Comparison of ENCODE assay signal across 24 cellular contexts in the genomic region with DNA sequence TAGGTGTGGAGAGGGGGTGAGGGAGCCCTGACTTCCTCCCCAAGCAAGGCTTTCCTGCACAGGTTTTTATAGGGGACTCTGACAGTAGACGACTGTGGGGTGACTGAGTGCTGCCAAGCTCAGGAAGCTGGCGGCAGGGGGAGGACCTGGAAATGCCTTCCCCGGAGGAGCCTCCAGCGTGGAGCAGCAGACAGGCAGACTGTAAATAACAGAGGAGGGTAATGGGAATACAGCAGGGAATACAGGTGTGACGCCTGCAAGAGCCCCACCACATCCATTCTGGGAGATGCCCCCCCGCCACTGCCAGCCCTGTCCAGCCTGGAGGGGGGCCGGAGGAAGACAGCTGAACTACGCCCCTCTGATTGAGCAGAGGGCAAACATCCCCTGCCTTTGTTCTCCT.
DNase-seq lines count a peak whose midpoint lies in the region; ATAC-seq, FAIRE-seq and TF ChIP-seq lines count a peak whose summit lies in the region.
"Had no signal": no experiment of that assay in that cellular context is flagged by ENCODE, and none has a peak within 500 bp of the region (broad histone marks: within the 10 kb centered on the region; RNA-seq: fewer than 3 reads in every experiment).

No MANE protein-coding gene starts in this region.

- H3K4ac ChIP-seq in H1 (replicated peaks; ENCODE audit: insufficient read length, low read depth, low read length) = no peak overlapping the region

- H3K4me1 ChIP-seq in H1 (replicated peaks in 1 of 4; ENCODE audit: control insufficient read depth in 3 of 4, insufficient read depth in 4 of 4, low read length in 3 of 4) = no peaks in the 10 kb centered on the region; a peak in 1 of 7 replicates
- H3K4me1 ChIP-seq in OCI-LY7 (ENCODE audit: insufficient read depth, low read length, poor library complexity, severe bottlenecking) = no peaks in the 10 kb centered on the region
- H3K4me1 ChIP-seq: A549; BE2C; BLaER1 treated with 17β-estradiol and CSF1 and Interleukin-3, amounts not matched to agents 10 nM and 100 nM; HAP-1 had no signal

- WGBS in H1 (ENCODE audit: extremely low coverage in 1 of 2, insufficient coverage in 1 of 2, insufficient read length in 1 of 2, insufficient replicate concordance in 2 of 2, low coverage in 1 of 2, low lambda C conversion rate in 2 of 2, missing lambda C conversion rate in 1 of 2), 2 experiments = 82% methylated on average over 7 of the region's 8 CpGs; no CpG with 5 or more reads in 1 of the 2 experiments

- H3K18ac ChIP-seq in H1 (ENCODE audit: extremely low read depth, low read length) = no peak overlapping the region

- H3K36me3 ChIP-seq in H7 (replicated peaks; ENCODE audit: control insufficient read depth, insufficient read depth, low read length) = no peaks in the 10 kb centered on the region
- no peaks in the 10 kb centered on the region for H3K36me3 ChIP-seq in H1 (ENCODE audit: control insufficient read depth in 2 of 4, insufficient read depth in 4 of 4, low read length in 3 of 4)
- no peaks in the 10 kb centered on the region for H3K36me3 ChIP-seq in OCI-LY7 (ENCODE audit: insufficient read depth, low read length)
- H3K36me3 ChIP-seq: BE2C; BLaER1 treated with 17β-estradiol and CSF1 and Interleukin-3, amounts not matched to agents 10 nM and 100 nM; HAP-1 had no signal

- no peak for FAIRE-seq in H1 (lab: Jason Lieb, UNC)
- peak; percentile 5 for FAIRE-seq in urothelium cell line (lab: Jason Lieb, UNC)
- FAIRE-seq: A549, D721Med, GM12878 had no signal

- no peaks in the 10 kb centered on the region for H3K23me2 ChIP-seq in H1 (ENCODE audit: low read depth, low read length)

- H2AK5ac ChIP-seq in H1 (ENCODE audit: low read depth, low read length) = no peak overlapping the region

- no peak overlapping the region for H3K27ac Mint-ChIP-seq in natural killer cell
- H3K27ac Mint-ChIP-seq: CD4-positive, alpha-beta T cell; CD8-positive, alpha-beta memory T cell; HFFc6 had no signal

- no peak for TF ChIP-seq EP300 in H1 (IDR thresholded peaks at IDR 0.05; ENCODE audit: borderline replicate concordance in 1 of 2, low read depth in 2 of 2, low read length in 2 of 2)

- TF ChIP-seq POLR2A in H1 (IDR thresholded peaks at IDR 0.05; ENCODE audit: control extremely low read depth in 1 of 2, low read depth in 2 of 2, low read length in 2 of 2) = no peak

- no peaks in the 10 kb centered on the region for H3K9me2 ChIP-seq in OCI-LY7 (ENCODE audit: insufficient read depth, low read length)

- no peak overlapping the region for H3K4me2 ChIP-seq in H1 (ENCODE audit: insufficient read depth in 1 of 2, low read depth in 2 of 2, low read length in 2 of 2)
- no peak overlapping the region for H3K4me2 ChIP-seq in OCI-LY7 (ENCODE audit: low read length)
- H3K4me2 ChIP-seq: A549; BLaER1 treated with 17β-estradiol and CSF1 and Interleukin-3, amounts not matched to agents 10 nM and 100 nM had no signal

- H2BK15ac ChIP-seq in H1 (ENCODE audit: low read length) = no peak overlapping the region

- H3K23ac ChIP-seq in H1 (ENCODE audit: insufficient read length) = no peak overlapping the region

- intact Hi-C loops in posterior vena cava (cut with DNase I) = no loop called here
- intact Hi-C loops in natural killer cell (cut with micrococcal nuclease) = no loop called here
- intact Hi-C loops in OCI-LY7 (cut with micrococcal nuclease; ENCODE audit: unreplicated experiment) = no loop called here

- H2BK120ac ChIP-seq in H1 (replicated peaks; ENCODE audit: low read depth, low read length) = no peak overlapping the region

- H4K5ac ChIP-seq in H1 (ENCODE audit: insufficient read length, low read depth, low read length) = no peak overlapping the region

- TF ChIP-seq CTCF in H1 (IDR thresholded peaks at IDR 0.05; ENCODE audit: control extremely low read depth in 1 of 3, insufficient read depth in 1 of 3, low read depth in 1 of 3, low read length in 3 of 3) (no peak), natural killer cell (IDR thresholded peaks at IDR 0.05) (no peak), OCI-LY7 (conservative IDR thresholded peaks at IDR 0.05; ENCODE audit: low read length) (no peak)

- no peak overlapping the region for H3K4me3 ChIP-seq in H7 (ENCODE audit: insufficient read depth, low read depth, low read length)
- H3K4me3 ChIP-seq in H1 (ENCODE audit: extremely low read depth in 1 of 4, insufficient read depth in 2 of 4, low read depth in 3 of 4, low read length in 4 of 4) = no peak overlapping the region
- no peak overlapping the region for H3K4me3 ChIP-seq in OCI-LY7 (ENCODE audit: low read depth, low read length, poor library complexity, severe bottlenecking)
- H3K4me3 ChIP-seq: A549; BLaER1 treated with 17β-estradiol and CSF1 and Interleukin-3, amounts not matched to agents 10 nM and 100 nM; GM12878; HAP-1 had no signal

- no peak overlapping the region for H2AFZ ChIP-seq in H1 (ENCODE audit: low read length)
- H2AFZ ChIP-seq in OCI-LY7 (ENCODE audit: low read length) = no peak overlapping the region

- H3K27me3 Mint-ChIP-seq in natural killer cell (ENCODE audit: low read depth in 2 of 2) = no peaks in the 10 kb centered on the region

- H4K20me1 ChIP-seq in H1 (replicated peaks in 1 of 2; ENCODE audit: control insufficient read depth in 1 of 2, insufficient read depth in 2 of 2, low read length in 2 of 2) (no peaks in the 10 kb centered on the region), OCI-LY7 (ENCODE audit: insufficient read depth, low read length) (no peaks in the 10 kb centered on the region)
- H4K20me1 ChIP-seq: BLaER1 treated with 17β-estradiol and CSF1 and Interleukin-3, amounts not matched to agents 10 nM and 100 nM had no signal

- no peak for TF ChIP-seq RAD21 in H1 (IDR thresholded peaks at IDR 0.05 in 1 of 2, conservative IDR thresholded peaks at IDR 0.05 in 1 of 2; ENCODE audit: low read depth in 2 of 2, low read length in 2 of 2)

- H2BK5ac ChIP-seq in H1 (ENCODE audit: low read depth, low read length) = no peak overlapping the region

- H3K14ac ChIP-seq in H1 (ENCODE audit: insufficient read length) = no peak overlapping the region

- H3K36me3 Mint-ChIP-seq in natural killer cell = no peaks in the 10 kb centered on the region
- H3K36me3 Mint-ChIP-seq: CD14-positive monocyte had no signal

- no peaks in the 10 kb centered on the region for H3K9me3 Mint-ChIP-seq in natural killer cell
- H3K9me3 Mint-ChIP-seq: CD4-positive, alpha-beta T cell; HFFc6 had no signal

- H2BK12ac ChIP-seq in H1 (ENCODE audit: low read depth, low read length) = no peak overlapping the region

- H3K79me1 ChIP-seq in H1 (ENCODE audit: low read depth, low read length) = no peaks in the 10 kb centered on the region

- no peaks in the 10 kb centered on the region for H3K27me3 ChIP-seq in H7 (ENCODE audit: control insufficient read depth, insufficient read depth, low read length)
- no peaks in the 10 kb centered on the region for H3K27me3 ChIP-seq in H1 (replicated peaks in 1 of 4; ENCODE audit: control insufficient read depth in 3 of 4, extremely low read depth in 1 of 4, insufficient read depth in 3 of 4, low read length in 3 of 4)
- H3K27me3 ChIP-seq: BE2C; BLaER1 treated with 17β-estradiol and CSF1 and Interleukin-3, amounts not matched to agents 10 nM and 100 nM had no signal

- H3K9ac ChIP-seq in H1 (replicated peaks in 1 of 4; ENCODE audit: extremely low read depth in 1 of 4, low read depth in 3 of 4, low read length in 3 of 4) = no peak overlapping the region
- H3K9ac ChIP-seq: BLaER1 treated with 17β-estradiol and CSF1 and Interleukin-3, amounts not matched to agents 10 nM and 100 nM had no signal

- no peak overlapping the region for H3K4me3 Mint-ChIP-seq in natural killer cell
- H3K4me3 Mint-ChIP-seq: CD4-positive, alpha-beta T cell; CD8-positive, alpha-beta memory T cell; HFFc6 had no signal

- no peaks in the 10 kb centered on the region for H3K4me1 Mint-ChIP-seq in natural killer cell
- H3K4me1 Mint-ChIP-seq: CD14-positive monocyte; CD8-positive, alpha-beta memory T cell had no signal

- BruUV-seq in OCI-LY7 (replicated peaks; lab: Mats Ljungman, UMichigan) = no TSS peak

- H3K56ac ChIP-seq in H1 (replicated peaks; ENCODE audit: insufficient read length, low read depth, low read length) = no peak overlapping the region

- H3K27ac ChIP-seq in H1 (ENCODE audit: low read depth, low read length) = no peak overlapping the region
- no peak overlapping the region for H3K27ac ChIP-seq in OCI-LY7 (ENCODE audit: low read depth, low read length, poor library complexity, severe bottlenecking)
- H3K27ac ChIP-seq: A549; BLaER1 treated with 17β-estradiol and CSF1 and Interleukin-3, amounts not matched to agents 10 nM and 100 nM had no signal

- H4K91ac ChIP-seq in H1 (replicated peaks; ENCODE audit: insufficient read length, low read length) = peak overlapping the region; percentile 37

- no peak overlapping the region for H2BK20ac ChIP-seq in H1 (ENCODE audit: low read length)

- H3K79me2 ChIP-seq in H1 (ENCODE audit: control insufficient read depth in 1 of 2, insufficient read depth in 2 of 2, low read length in 2 of 2) = no peaks in the 10 kb centered on the region
- no peaks in the 10 kb centered on the region for H3K79me2 ChIP-seq in OCI-LY7 (ENCODE audit: insufficient read depth, low read depth, low read length)

- POLR2A ChIA-PET in H1 (lab: Charles Lee; ENCODE audit: partially characterized antibody) = no interaction called here
- POLR2A ChIA-PET in OCI-LY7 (lab: Charles Lee) = no interaction called here

- no peak overlapping the region for H4K8ac ChIP-seq in H1 (ENCODE audit: extremely low read depth, insufficient read depth, low read length)

- H3K9me3 ChIP-seq in H1 (ENCODE audit: insufficient read depth in 2 of 2, low read depth in 1 of 2, low read length in 1 of 2) = no peaks in the 10 kb centered on the region
- H3K9me3 ChIP-seq in OCI-LY7 (ENCODE audit: low read length) = no peaks in the 10 kb centered on the region
- H3K9me3 ChIP-seq: BE2C; BLaER1 treated with 17β-estradiol and CSF1 and Interleukin-3, amounts not matched to agents 10 nM and 100 nM; HAP-1 had no signal

- CTCF ChIA-PET in H1 (lab: Charles Lee; ENCODE audit: partially characterized antibody) (interaction anchor here (1.0 to 3.7 kb wide), 2 partner anchors 9 to 34 kb away, joined by 5 to 10 read pairs; no protein-coding TSS in a partner anchor), OCI-LY7 (lab: Charles Lee; ENCODE audit: unreplicated experiment) (no interaction called here)

- ATAC-seq in natural killer cell (no peak), HG03045 (IDR thresholded peaks at IDR 0.05; ENCODE audit: unreplicated experiment) (no peak)
- ATAC-seq: A549, GM12878 had no signal

- DNase-seq in H7 = peak; percentile 54
- DNase-seq in H1 (ENCODE audit: low read depth in 1 of 2, low spot score in 2 of 2) = no peak
- peak; percentile 28 for DNase-seq in posterior vena cava (ENCODE audit: low spot score)
- DNase-seq in urothelium cell line (ENCODE audit: low spot score) = no peak
- no peak for DNase-seq in natural killer cell
- no peak for DNase-seq in OCI-LY7 (ENCODE audit: low spot score)
- DNase-seq: 8988T; ACHN; AML-193; BE2C; CD4-positive, alpha-beta T cell; CD8-positive, alpha-beta memory T cell; DMS 273 treated with DMSO at 0.1 percent for 48 hours; DMS79; EL; GDM1; HFFc6 had no signal

TF ChIP-seq in H1, 55 proteins besides CTCF, POLR2A, EP300 and RAD21 (continues in another document):
- TF ChIP-seq POU5F1 (IDR thresholded peaks at IDR 0.05; ENCODE audit: low read depth, low read length) (no peak), KDM4A (IDR thresholded peaks at IDR 0.05; ENCODE audit: low read depth, low read length, severe bottlenecking) (no peak), ZNF274 (IDR thresholded peaks at IDR 0.05; ENCODE audit: borderline replicate concordance, extremely low read depth, low read length) (no peak)

Comparison
In these comparisons a context has a peak if more than half of its experiments do, and no peak if none do; other contexts are left out.
1. DNase-seq: peak in H7 (single experiment) and posterior vena cava (single experiment); none in H1 (0 of 2), urothelium cell line (single experiment), natural killer cell (single experiment) and OCI-LY7 (single experiment).